ENCODE assay signal across 18 cellular contexts in genomic region chr14:23324455-23324846, GRCh38. TPM values are rescaled to one million over a fixed set of nuclear protein-coding genes. Genes with fewer than 3 reads are reported as not detected.
DNase-seq lines count a peak whose midpoint lies in the region; ATAC-seq and TF ChIP-seq lines count a peak whose summit lies in the region.
"Had no signal": no experiment of that assay in that cellular context is flagged by ENCODE, and none has a peak within 500 bp of the region (broad histone marks: within the 10 kb centered on the region; RNA-seq: fewer than 3 reads in every experiment).

No MANE protein-coding gene starts in this region.

- H3K27ac ChIP-seq in GM23338 (ENCODE audit: low read depth): peak overlapping the region; percentile 28; the same call in 1 of the 2 replicates
- H3K27ac ChIP-seq: GM23248, PC-9 had no signal

- peaks cover 21% of the 10 kb centered on the region for H3K79me2 ChIP-seq in GM23338 (replicated peaks; ENCODE audit: insufficient read depth)

- H3K4me2 ChIP-seq in GM23338: no peak overlapping the region
- H3K4me2 ChIP-seq: PC-9 had no signal

- no peak overlapping the region for H3K4me3 Mint-ChIP-seq in activated CD8-positive, alpha-beta memory T cell treated with anti-CD3 and anti-CD28 coated beads, Interleukin-2, amount 10 ng/mL, durations not matched to agents 7 days and 5 days
- H3K4me3 Mint-ChIP-seq in GM23338 (no peak overlapping the region), progenitor cell of endocrine pancreas (ENCODE audit: low read depth) (no peak overlapping the region)

- H3K4me1 ChIP-seq in GM23338 (ENCODE audit: insufficient read depth): peaks cover 10% of the 10 kb centered on the region

- CTCF ChIA-PET in activated CD8-positive, alpha-beta memory T cell treated with anti-CD3 and anti-CD28 coated beads, Interleukin-2, amount 10 ng/mL, durations not matched to agents 7 days and 5 days (lab: Charles Lee): interaction anchor here (1.0 to 10.7 kb wide), 3 partner anchors 23 to 204 kb away, joined by 3 to 119 read pairs (median 3); partner anchors contain the start of gene PPP1R3E

- H2AFZ ChIP-seq in GM23338: no peak overlapping the region
- H2AFZ ChIP-seq: GM23248, PC-9 had no signal

- no peak for ATAC-seq in activated CD8-positive, alpha-beta memory T cell treated with anti-CD3 and anti-CD28 coated beads, Interleukin-2, amount 10 ng/mL, durations not matched to agents 7 days and 5 days
- no peak for ATAC-seq in GM23338
- ATAC-seq: HCT116 had no signal

- H4K20me1 ChIP-seq in GM23338 (replicated peaks; ENCODE audit: insufficient read depth): peaks cover 9% of the 10 kb centered on the region; the same call in 1 of the 2 replicates

- H3F3A ChIP-seq in GM23338 (replicated peaks; ENCODE audit: low read depth): peaks cover 41% of the 10 kb centered on the region

- no peaks in the 10 kb centered on the region for H3K9me3 Mint-ChIP-seq in activated CD8-positive, alpha-beta memory T cell treated with anti-CD3 and anti-CD28 coated beads, Interleukin-2, amount 10 ng/mL, durations not matched to agents 7 days and 5 days (ENCODE audit: low read depth)
- H3K9me3 Mint-ChIP-seq in GM23338 (no peaks in the 10 kb centered on the region), progenitor cell of endocrine pancreas (ENCODE audit: low read depth) (no peaks in the 10 kb centered on the region)

- no peaks in the 10 kb centered on the region for H3K27me3 ChIP-seq in GM23338 (ENCODE audit: insufficient read depth)

- H3K27ac Mint-ChIP-seq in activated CD8-positive, alpha-beta memory T cell treated with anti-CD3 and anti-CD28 coated beads, Interleukin-2, amount 10 ng/mL, durations not matched to agents 7 days and 5 days: no peak overlapping the region
- H3K27ac Mint-ChIP-seq in GM23338 (no peak overlapping the region; the same call in 1 of the 2 replicates), progenitor cell of endocrine pancreas (peak overlapping the region; percentile 37)

- H3K27me3 Mint-ChIP-seq in activated CD8-positive, alpha-beta memory T cell treated with anti-CD3 and anti-CD28 coated beads, Interleukin-2, amount 10 ng/mL, durations not matched to agents 7 days and 5 days: no peaks in the 10 kb centered on the region
- H3K27me3 Mint-ChIP-seq in GM23338 (ENCODE audit: insufficient read depth, low read depth, poor library complexity) (peaks cover 11% of the 10 kb centered on the region), progenitor cell of endocrine pancreas (no peaks in the 10 kb centered on the region)

- H3K9me2 ChIP-seq in GM23338 (ENCODE audit: insufficient read depth): peaks cover 7% of the 10 kb centered on the region; the same call in 1 of the 2 replicates

- H3K36me3 Mint-ChIP-seq in activated CD8-positive, alpha-beta memory T cell treated with anti-CD3 and anti-CD28 coated beads, Interleukin-2, amount 10 ng/mL, durations not matched to agents 7 days and 5 days: peaks cover 35% of the 10 kb centered on the region
- H3K36me3 Mint-ChIP-seq in GM23338 (ENCODE audit: low read depth) (peaks cover 45% of the 10 kb centered on the region), progenitor cell of endocrine pancreas (ENCODE audit: insufficient read depth) (peaks cover 23% of the 10 kb centered on the region)

- peak; percentile 23 for DNase-seq in activated CD8-positive, alpha-beta memory T cell treated with anti-CD3 and anti-CD28 coated beads, Interleukin-2, amount 10 ng/mL, durations not matched to agents 7 days and 5 days
- DNase-seq in activated CD8-positive, alpha-beta memory T cell treated with anti-CD3 and anti-CD28 coated beads, Interleukin-2, amount 50 U/mL, for 48 hours: no peak
- DNase-seq in GM23338 (ENCODE audit: low spot score) (no peak), fibroblast of villous mesenchyme (ENCODE audit: low read depth) (peak; percentile 5), progenitor cell of endocrine pancreas (ENCODE audit: low spot score, unreplicated experiment) (no peak), AG08396 (ENCODE audit: low spot score) (no peak), NCI-H524 (lab: John Stamatoyannopoulos, UW) (no peak), AG20443 (ENCODE audit: low spot score) (no peak)
- DNase-seq: 8988T, C1 segment of cervical spinal cord, GDM1, GM23248, NCI-H1436, NCI-H2029, NCI-H2171 treated with DMSO at 0.1 percent for 48 hours, NCI-H82, PC-9 had no signal

- H3K36me3 ChIP-seq in GM23338 (ENCODE audit: insufficient read depth): peaks cover 28% of the 10 kb centered on the region

- H3K4me3 ChIP-seq in GM23338 (no peak overlapping the region), fibroblast of villous mesenchyme (ENCODE audit: low read depth, low read length) (no peak overlapping the region)
- H3K4me3 ChIP-seq: GM23248, PC-9 had no signal

- peaks cover 33% of the 10 kb centered on the region for H3K4me1 Mint-ChIP-seq in activated CD8-positive, alpha-beta memory T cell treated with anti-CD3 and anti-CD28 coated beads, Interleukin-2, amount 10 ng/mL, durations not matched to agents 7 days and 5 days
- peaks cover 26% of the 10 kb centered on the region for H3K4me1 Mint-ChIP-seq in GM23338
- peaks cover 21% of the 10 kb centered on the region for H3K4me1 Mint-ChIP-seq in progenitor cell of endocrine pancreas (ENCODE audit: low read depth)

- no peak for TF ChIP-seq CTCF in GM23338 (conservative IDR thresholded peaks at IDR 0.05; ENCODE audit: low read depth in 2 of 2)
- TF ChIP-seq CTCF in fibroblast of villous mesenchyme (IDR thresholded peaks at IDR 0.05; ENCODE audit: insufficient read depth, low read depth, low read length): no peak
- TF ChIP-seq CTCF in progenitor cell of endocrine pancreas (IDR thresholded peaks at IDR 0.05; ENCODE audit: unreplicated experiment): no peak

TF ChIP-seq in GM23338, 12 proteins besides CTCF, POLR2A, EP300 and RAD21:
- TF ChIP-seq STAT1 (IDR thresholded peaks at IDR 0.05; ENCODE audit: unreplicated experiment) (no peak), JUNB (IDR thresholded peaks at IDR 0.05; ENCODE audit: unreplicated experiment) (no peak)

RNA-seq across cellular contexts. Expression of gene PABPN1, which starts 3.2 kb away (rescaled TPM):
- total RNA-seq in activated CD8-positive, alpha-beta memory T cell treated with anti-CD3 and anti-CD28 coated beads, Interleukin-2, amount 10 ng/mL, durations not matched to agents 7 days and 5 days: 100 to 1,000 TPM; 225 to 269 TPM
- 110 and 116 TPM in 2 replicates for total RNA-seq in GM23338 (2014; rRNA removed; shearing (Covaris generic))
- polyA plus RNA-seq in GM23338 (2016; fragmentation: Nextera tagmentation; extraction: Ambion mirVana): 342 and 384 TPM in 2 replicates
- total RNA-seq in fibroblast of villous mesenchyme (51.2 and 75.1 TPM in 2 replicates), progenitor cell of endocrine pancreas (318 and 338 TPM in 2 replicates)

RNA-seq across cellular contexts. Expression of gene BCL2L2, which starts 17.8 kb away (rescaled TPM):
- 1 to 10 TPM; 3.1 to 3.7 TPM for total RNA-seq in activated CD8-positive, alpha-beta memory T cell treated with anti-CD3 and anti-CD28 coated beads, Interleukin-2, amount 10 ng/mL, durations not matched to agents 7 days and 5 days
- 11.0 and 12.3 TPM in 2 replicates for total RNA-seq in GM23338 (2014; rRNA removed; shearing (Covaris generic))
- polyA plus RNA-seq in GM23338 (2016; fragmentation: Nextera tagmentation; extraction: Ambion mirVana): 3.5 and 3.6 TPM in 2 replicates
- total RNA-seq in fibroblast of villous mesenchyme: 17.7 and 20.7 TPM in 2 replicates
- 23.7 and 24.3 TPM in 2 replicates for total RNA-seq in progenitor cell of endocrine pancreas

RNA-seq across cellular contexts. Expression of gene PPP1R3E, which starts 21.8 kb away (rescaled TPM):
- total RNA-seq in activated CD8-positive, alpha-beta memory T cell treated with anti-CD3 and anti-CD28 coated beads, Interleukin-2, amount 10 ng/mL, durations not matched to agents 7 days and 5 days: 10 to 100 TPM; 22.0 to 27.4 TPM
- total RNA-seq in GM23338 (2014; rRNA removed; shearing (Covaris generic)): 0.66 and 2.3 TPM in 2 replicates
- 1.8 and 2.5 TPM in 2 replicates for polyA plus RNA-seq in GM23338 (2016; fragmentation: Nextera tagmentation; extraction: Ambion mirVana)
- total RNA-seq in fibroblast of villous mesenchyme (3.0 and 5.8 TPM in 2 replicates), progenitor cell of endocrine pancreas (8.4 and 8.9 TPM in 2 replicates)

RNA-seq across cellular contexts. Expression of gene SLC22A17, which starts 28.2 kb away (rescaled TPM):
- 1 to 10 TPM; 1.7 to 2.8 TPM for total RNA-seq in activated CD8-positive, alpha-beta memory T cell treated with anti-CD3 and anti-CD28 coated beads, Interleukin-2, amount 10 ng/mL, durations not matched to agents 7 days and 5 days
- total RNA-seq in GM23338 (2014; rRNA removed; shearing (Covaris generic)): 52.6 and 56.6 TPM in 2 replicates
- 28.6 and 29.5 TPM in 2 replicates for polyA plus RNA-seq in GM23338 (2016; fragmentation: Nextera tagmentation; extraction: Ambion mirVana)
- 14.8 and 16.4 TPM in 2 replicates for total RNA-seq in fibroblast of villous mesenchyme
- 26.2 and 29.3 TPM in 2 replicates for total RNA-seq in progenitor cell of endocrine pancreas
- total RNA-seq: PC-9 had no signal

RNA-seq across cellular contexts. Expression of gene HOMEZ, which starts 38.5 kb away (rescaled TPM):
- 10 to 100 TPM; 11.4 to 12.4 TPM for total RNA-seq in activated CD8-positive, alpha-beta memory T cell treated with anti-CD3 and anti-CD28 coated beads, Interleukin-2, amount 10 ng/mL, durations not matched to agents 7 days and 5 days
- 4.5 and 5.3 TPM in 2 replicates for total RNA-seq in GM23338 (2014; rRNA removed; shearing (Covaris generic))
- 7.9 and 8.4 TPM in 2 replicates for polyA plus RNA-seq in GM23338 (2016; fragmentation: Nextera tagmentation; extraction: Ambion mirVana)
- 4.2 and 6.0 TPM in 2 replicates for total RNA-seq in fibroblast of villous mesenchyme
- 21.1 and 22.5 TPM in 2 replicates for total RNA-seq in progenitor cell of endocrine pancreas

Comparison
In these comparisons a context has a peak if more than half of its experiments do, and no peak if none do; other contexts are left out.
1. DNase-seq: peak in activated CD8-positive, alpha-beta memory T cell treated with anti-CD3 and anti-CD28 coated beads, Interleukin-2, amount 10 ng/mL, durations not matched to agents 7 days and 5 days (single experiment) and fibroblast of villous mesenchyme (single experiment); none in activated CD8-positive, alpha-beta memory T cell treated with anti-CD3 and anti-CD28 coated beads, Interleukin-2, amount 50 U/mL, for 48 hours (single experiment), GM23338 (single experiment), progenitor cell of endocrine pancreas (single experiment), AG08396 (single experiment), NCI-H524 (0 of 2) and AG20443 (single experiment).